ENCODE assay signal across 8 cellular contexts in the genomic region with DNA sequence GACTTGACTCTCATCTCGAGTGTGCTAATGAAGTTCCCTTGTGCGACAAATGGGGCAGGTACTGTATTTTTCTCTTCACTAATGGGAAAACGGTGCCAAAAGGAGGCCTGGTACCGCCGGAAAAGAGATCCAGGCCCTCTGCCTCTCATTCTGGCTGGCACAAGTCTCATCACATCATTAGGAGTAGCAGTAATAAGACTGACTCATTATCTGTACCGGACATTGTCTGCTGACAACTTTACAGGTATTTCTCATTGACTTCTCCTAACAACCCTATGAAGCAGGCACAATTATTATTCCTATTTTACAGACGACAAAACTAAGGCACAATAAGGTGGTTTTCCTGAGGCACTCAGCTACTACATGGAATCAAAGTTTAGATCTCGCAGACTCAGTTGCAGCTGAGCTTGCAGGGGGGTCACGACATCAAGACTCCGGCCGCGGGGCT. TPM values are rescaled to one million over a fixed set of nuclear protein-coding genes. Genes with fewer than 3 reads are reported as not detected.
DNase-seq lines count a peak whose midpoint lies in the region; ATAC-seq and TF ChIP-seq lines count a peak whose summit lies in the region.

No MANE protein-coding gene starts in this region.

- H3K27me3 Mint-ChIP-seq in stimulated activated memory B cell treated with anti-CD40 and anti-IgM and Interleukin-4, amounts not matched to agents 10 μg/mL and 1 μg/mL and 100 μg/mL, for 72 hours = no peaks in the 10 kb centered on the region

- peak overlapping the region; percentile 77 for H3K4me3 Mint-ChIP-seq in stimulated activated memory B cell treated with anti-CD40 and anti-IgM and Interleukin-4, amounts not matched to agents 10 μg/mL and 1 μg/mL and 100 μg/mL, for 72 hours

- intact Hi-C loops in ascending aorta (cut with DNase I) = loop anchor here (2.0 kb wide), 1 partner anchor 147 kb away; no protein-coding TSS in a partner anchor

- DNase-seq in NCI-H510A treated with DMSO at 0.1 percent for 48 hours (lab: John Stamatoyannopoulos, UW) (peak; percentile 43), NCI-H510A (lab: John Stamatoyannopoulos, UW) (no peak), LNCaP clone FGC (ENCODE audit: low read depth) (no peak), ascending aorta (ENCODE audit: low spot score in 2 of 2) (no peak)

- no peaks in the 10 kb centered on the region for H3K36me3 Mint-ChIP-seq in stimulated activated memory B cell treated with anti-CD40 and anti-IgM and Interleukin-4, amounts not matched to agents 10 μg/mL and 1 μg/mL and 100 μg/mL, for 72 hours

- no peak for ATAC-seq in stimulated activated memory B cell treated with anti-CD40 and anti-IgM and Interleukin-4, amounts not matched to agents 10 μg/mL and 1 μg/mL and 100 μg/mL, for 72 hours
- ATAC-seq in HG02763 (IDR thresholded peaks at IDR 0.05; ENCODE audit: unreplicated experiment) = no peak
- no peak for ATAC-seq in HG03095 (IDR thresholded peaks at IDR 0.05; ENCODE audit: unreplicated experiment)

- no peaks in the 10 kb centered on the region for H3K9me3 Mint-ChIP-seq in stimulated activated memory B cell treated with anti-CD40 and anti-IgM and Interleukin-4, amounts not matched to agents 10 μg/mL and 1 μg/mL and 100 μg/mL, for 72 hours

- H3K36me3 ChIP-seq in ascending aorta = no peaks in the 10 kb centered on the region

- TF ChIP-seq CTCF in LNCaP clone FGC (IDR thresholded peaks at IDR 0.05; ENCODE audit: control insufficient read depth, extremely low read depth, insufficient read depth) (no peak), ascending aorta (IDR thresholded peaks at IDR 0.05) (no peak)

- H3K4me1 Mint-ChIP-seq in stimulated activated memory B cell treated with anti-CD40 and anti-IgM and Interleukin-4, amounts not matched to agents 10 μg/mL and 1 μg/mL and 100 μg/mL, for 72 hours = peaks cover 41% of the 10 kb centered on the region

- H3K4me3 ChIP-seq in LNCaP clone FGC (ENCODE audit: low read depth, low read length) (peak overlapping the region; percentile 85), ascending aorta (peak overlapping the region; percentile 66 to 92), iPS-18c (ENCODE audit: insufficient read depth, low read depth, low read length) (peak overlapping the region; percentile 78)

- H3K27ac ChIP-seq in ascending aorta = peak overlapping the region; percentile 82 to 95

- peaks cover 15 to 28% of the 10 kb centered on the region in 2 donors for H3K4me1 ChIP-seq in ascending aorta

- H3K27ac Mint-ChIP-seq in stimulated activated memory B cell treated with anti-CD40 and anti-IgM and Interleukin-4, amounts not matched to agents 10 μg/mL and 1 μg/mL and 100 μg/mL, for 72 hours = peak overlapping the region; percentile 73

- H3K27me3 ChIP-seq in ascending aorta = no peaks in the 10 kb centered on the region

- H3K9me3 ChIP-seq in ascending aorta = no peaks in the 10 kb centered on the region
- no peaks in the 10 kb centered on the region for H3K9me3 ChIP-seq in iPS-18c (ENCODE audit: control insufficient read depth, insufficient read depth, low read length)

RNA-seq across cellular contexts. Expression of a gene that starts 0.7 kb away (rescaled TPM):
- 4.6 TPM for total RNA-seq in ascending aorta
